ENCODE assay signal across 18 cellular contexts in genomic region chr7:3188946-3189345, GRCh38.
DNase-seq lines count a peak whose midpoint lies in the region; ATAC-seq and TF ChIP-seq lines count a peak whose summit lies in the region.
"Had no signal": no experiment of that assay in that cellular context is flagged by ENCODE, and none has a peak within 500 bp of the region (broad histone marks: within the 10 kb centered on the region; RNA-seq: fewer than 3 reads in every experiment).

No MANE protein-coding gene starts in this region.

- H3K4me1 ChIP-seq in gastrocnemius medialis (no peaks in the 10 kb centered on the region), left lung (no peaks in the 10 kb centered on the region)

- in situ Hi-C loops in gastrocnemius medialis (cut with MboI; ENCODE audit: low sequenced_read_pairs in 4 of 4) = no loop called here

- no peak overlapping the region for H3K4me3 Mint-ChIP-seq in nephron progenitor cell

- H3K27me3 ChIP-seq in gastrocnemius medialis (no peaks in the 10 kb centered on the region), left lung (peaks cover 0 to 4% of the 10 kb centered on the region in 2 donors)
- H3K27me3 ChIP-seq: BLaER1 treated with 17β-estradiol and CSF1 and Interleukin-3, amounts not matched to agents 10 nM and 100 nM had no signal

- H3K36me3 ChIP-seq in gastrocnemius medialis = no peaks in the 10 kb centered on the region
- no peaks in the 10 kb centered on the region for H3K36me3 ChIP-seq in left lung
- H3K36me3 ChIP-seq: BLaER1 treated with 17β-estradiol and CSF1 and Interleukin-3, amounts not matched to agents 10 nM and 100 nM had no signal

- TF ChIP-seq CTCF in nephron progenitor cell (IDR thresholded peaks at IDR 0.05) (no peak), gastrocnemius medialis (IDR thresholded peaks at IDR 0.05 in 4 of 5, conservative IDR thresholded peaks at IDR 0.05 in 1 of 5) (no peak), left lung (IDR thresholded peaks at IDR 0.05) (no peak)

- peaks cover 8% of the 10 kb centered on the region for H3K4me1 Mint-ChIP-seq in nephron progenitor cell

- H3K36me3 Mint-ChIP-seq in nephron progenitor cell (ENCODE audit: low read depth) = peaks cover 4% of the 10 kb centered on the region

- peaks cover 16% of the 10 kb centered on the region for H3K27me3 Mint-ChIP-seq in nephron progenitor cell (ENCODE audit: low read depth, poor library complexity)

- TF ChIP-seq POLR2A in gastrocnemius medialis (IDR thresholded peaks at IDR 0.05) = no peak

- DNase-seq in DMS 273 treated with DMSO at 0.1 percent for 48 hours (lab: John Stamatoyannopoulos, UW) = peak; percentile 89
- DNase-seq in NCI-H1694 treated with DMSO at 0.1 percent for 48 hours (lab: John Stamatoyannopoulos, UW) = peak; percentile 92
- DNase-seq in SHP77 treated with DMSO at 0.1 percent for 48 hours (lab: John Stamatoyannopoulos, UW) = peak; percentile 31
- DNase-seq in nephron progenitor cell = no peak
- DNase-seq in HUDEP-2 (lab: John Stamatoyannopoulos, UW; ENCODE audit: unreplicated experiment in 76 of 76) = no peak
- no peak for DNase-seq in NCI-H1092 (lab: John Stamatoyannopoulos, UW)
- DNase-seq in gastrocnemius medialis = no peak
- no peak for DNase-seq in left lung
- DNase-seq: GDM1; MV-4-11; NCI-H1417 treated with DMSO at 0.1 percent for 48 hours; NCI-H2029 treated with DMSO at 0.1 percent for 48 hours; NCI-H226; NCI-H526 treated with DMSO at 0.1 percent for 48 hours; NK-92 treated with Interleukin-12 subunit alpha and Interleukin-12 subunit beta, amount 100 ng/mL, for 24 hours; OCI-M1; SW 1271 had no signal

- H3K9me3 Mint-ChIP-seq in nephron progenitor cell = peaks cover 22% of the 10 kb centered on the region

- H3K9me3 ChIP-seq in gastrocnemius medialis (no peaks in the 10 kb centered on the region), left lung (peaks cover 0 to 1% of the 10 kb centered on the region in 2 donors)

- ATAC-seq in gastrocnemius medialis (no peak), left lung (no peak)

- intact Hi-C loops in gastrocnemius medialis (cut with DNase I; ENCODE audit: low total_unique reads) = no loop called here
- intact Hi-C loops in left lung (cut with DNase I) = no loop called here

- H3K4me3 ChIP-seq in gastrocnemius medialis (no peak overlapping the region), left lung (no peak overlapping the region)
- H3K4me3 ChIP-seq: BLaER1 treated with 17β-estradiol and CSF1 and Interleukin-3, amounts not matched to agents 10 nM and 100 nM had no signal

- peak overlapping the region; percentile 68 for H3K27ac Mint-ChIP-seq in nephron progenitor cell

- H3K27ac ChIP-seq in gastrocnemius medialis (no peak overlapping the region), left lung (no peak overlapping the region)
- H3K27ac ChIP-seq: BLaER1 treated with 17β-estradiol and CSF1 and Interleukin-3, amounts not matched to agents 10 nM and 100 nM had no signal

Comparison
In these comparisons a context has a peak if more than half of its experiments do, and no peak if none do; other contexts are left out.
1. DNase-seq: peak in DMS 273 treated with DMSO at 0.1 percent for 48 hours (single experiment), NCI-H1694 treated with DMSO at 0.1 percent for 48 hours (single experiment) and SHP77 treated with DMSO at 0.1 percent for 48 hours (single experiment); none in nephron progenitor cell (single experiment), HUDEP-2 (0 of 76), NCI-H1092 (single experiment), gastrocnemius medialis (0 of 2) and left lung (0 of 2).